Comparison of ENCODE assay signal across 21 cellular contexts in the genomic region with DNA sequence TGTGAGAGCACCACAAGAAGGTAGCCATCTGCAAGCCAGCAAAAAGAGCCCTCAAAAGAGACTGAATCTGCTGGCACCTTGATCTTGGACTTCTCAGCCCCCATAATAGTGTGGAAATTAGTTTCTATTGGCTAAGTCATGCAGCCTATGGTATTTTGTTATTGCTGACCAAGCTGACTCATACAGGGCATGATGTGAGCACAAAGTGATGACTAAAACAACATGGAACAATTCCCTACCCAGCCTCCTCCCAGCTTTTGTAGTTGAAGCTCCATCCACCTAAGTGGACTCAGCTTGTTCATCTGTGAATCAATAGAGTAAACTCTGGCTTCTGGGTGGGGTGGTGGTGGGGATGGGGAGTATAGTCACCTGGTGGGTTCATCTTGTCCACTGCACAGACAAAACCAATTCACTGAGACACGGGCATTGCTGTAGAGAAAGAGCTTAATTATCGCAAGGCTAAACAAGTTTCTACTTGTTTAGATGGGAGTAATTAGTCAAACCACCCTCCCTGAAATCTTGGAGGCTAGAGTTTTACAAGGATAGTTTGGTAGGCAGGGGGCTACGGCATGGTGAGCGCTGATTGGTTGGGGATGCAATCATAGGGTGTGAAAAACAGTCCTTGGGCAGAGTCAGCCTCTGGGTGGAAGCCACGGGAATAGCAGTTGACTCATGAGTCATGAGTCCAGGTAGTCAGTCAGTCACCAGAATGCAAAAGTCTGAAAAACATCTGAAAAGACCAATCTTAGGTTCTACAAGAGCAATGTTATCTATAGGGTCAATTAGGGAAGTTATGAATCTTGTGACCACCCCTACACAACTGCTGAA.
DNase-seq lines count a peak whose midpoint lies in the region; ATAC-seq, FAIRE-seq and TF ChIP-seq lines count a peak whose summit lies in the region.
"Had no signal": no experiment of that assay in that cellular context is flagged by ENCODE, and none has a peak within 500 bp of the region (broad histone marks: within the 10 kb centered on the region; RNA-seq: fewer than 3 reads in every experiment).

No MANE protein-coding gene starts in this region.

- no peaks in the 10 kb centered on the region for H3K79me2 ChIP-seq in HepG2 (ENCODE audit: insufficient read depth, low read length)

- POLR2A ChIA-PET in HepG2 (lab: Yijun Ruan, JAX): no interaction called here
- POLR2A ChIA-PET in RWPE1 (lab: Yijun Ruan, JAX; ENCODE audit: low non-redundant PET): no interaction called here

- in situ Hi-C loops in HepG2 (cut with HindIII; ENCODE audit: extremely low pct_ligation_motif_present, low pct_unique_long_range_greater_than_20kb): no loop called here

- WGBS in HepG2 (ENCODE audit: low lambda C conversion rate): 13% methylated on average over 5 of the region's 5 CpGs
- 81% methylated on average over 5 of the region's 5 CpGs for WGBS in right lobe of liver (ENCODE audit: insufficient coverage, low coverage, low lambda C conversion rate, missing lambda C conversion rate)

- FAIRE-seq in HepG2 (lab: Jason Lieb, UNC) (no peak), urothelium cell line (lab: Jason Lieb, UNC) (no peak)
- FAIRE-seq: pancreas had no signal

- BruUV-seq in HepG2 (replicated peaks; lab: Mats Ljungman, UMichigan): no TSS peak

- H3K9me3 ChIP-seq in HepG2 (ENCODE audit: low read length) (no peaks in the 10 kb centered on the region), right lobe of liver (no peaks in the 10 kb centered on the region)
- H3K9me3 ChIP-seq: pancreas, testis had no signal

- TF ChIP-seq RAD21 in HepG2 (CRISPR knock-in tag; IDR thresholded peaks at IDR 0.05): no peak

- no peak for DNase-seq in HepG2 (ENCODE audit: low spot score)
- DNase-seq in right lobe of liver: no peak
- peak; percentile 29 for DNase-seq in RWPE1 (ENCODE audit: low spot score)
- DNase-seq in fibroblast of mammary gland (ENCODE audit: low read depth): peak; percentile 82
- peak; percentile 49 for DNase-seq in urothelium cell line (ENCODE audit: low spot score)
- no peak for DNase-seq in GM19240 (ENCODE audit: insufficient read length, low spot score)
- DNase-seq: ACHN; activated T-cell treated with anti-CD3 and anti-CD28 coated beads, Interleukin-2, amount 50 U/mL, for 72 hours; amniotic stem cell; Calu3; H9; islet precursor cell; NCI-H510A; pancreas; stimulated activated CD4-positive, alpha-beta T cell treated with anti-CD3 and anti-CD28 coated beads, Interleukin-15, amount 100 ng/mL, for 24 hours; T-helper 9 cell; testis had no signal

- no peak overlapping the region for H3K4me2 ChIP-seq in HepG2 (ENCODE audit: low read depth, low read length)

- no peaks in the 10 kb centered on the region for H4K20me1 ChIP-seq in HepG2 (ENCODE audit: insufficient read depth, low read length)

- no peaks in the 10 kb centered on the region for H3K36me3 ChIP-seq in HepG2 (replicated peaks in 1 of 2; ENCODE audit: control insufficient read depth in 1 of 2, insufficient read depth in 2 of 2, low read length in 2 of 2)
- no peaks in the 10 kb centered on the region for H3K36me3 ChIP-seq in right lobe of liver
- H3K36me3 ChIP-seq: pancreas had no signal

- ATAC-seq in HepG2 (no peak), right lobe of liver (no peak), GM19324 (IDR thresholded peaks at IDR 0.05; ENCODE audit: low FRiP score, unreplicated experiment) (no peak), HG03045 (IDR thresholded peaks at IDR 0.05; ENCODE audit: unreplicated experiment) (no peak)
- ATAC-seq: activated T-cell treated with anti-CD3 and anti-CD28 coated beads, Interleukin-2, amount 50 U/mL, for 72 hours; pancreas; Right ventricle myocardium inferior had no signal

- CTCF ChIA-PET in HepG2 (lab: Yijun Ruan, JAX; ENCODE audit: low intra/inter-chr PET ratio, low total read pairs): no interaction called here
- CTCF ChIA-PET in RWPE1 (lab: Yijun Ruan, JAX): interaction anchor here (1.0 kb wide), 1 partner anchor 402 kb away, joined by 3 read pairs; no protein-coding TSS in a partner anchor

- TF ChIP-seq POLR2A in HepG2 (IDR thresholded peaks at IDR 0.05; ENCODE audit: insufficient read depth in 1 of 2, low read depth in 2 of 2, low read length in 2 of 2) (no peak), right lobe of liver (IDR thresholded peaks at IDR 0.05) (no peak)

- no peak overlapping the region for H3K27ac ChIP-seq in HepG2 (ENCODE audit: extremely low read length, insufficient read depth, low read length)
- no peak overlapping the region for H3K27ac ChIP-seq in right lobe of liver
- no peak overlapping the region for H3K27ac ChIP-seq in RWPE1
- H3K27ac ChIP-seq: pancreas, testis had no signal

- H3K4me3 ChIP-seq in HepG2 (replicated peaks in 1 of 3; ENCODE audit: insufficient read depth in 1 of 3, low read depth in 2 of 3, low read length in 3 of 3) (no peak overlapping the region), right lobe of liver (no peak overlapping the region), fibroblast of mammary gland (ENCODE audit: control insufficient read depth, low read depth, low read length) (no peak overlapping the region)
- H3K4me3 ChIP-seq: dorsolateral prefrontal cortex, pancreas, testis had no signal

- H3K4me1 ChIP-seq in HepG2 (ENCODE audit: insufficient read depth, low read length) (no peaks in the 10 kb centered on the region), right lobe of liver (no peaks in the 10 kb centered on the region)
- H3K4me1 ChIP-seq: pancreas, testis had no signal

- no peak for TF ChIP-seq CTCF in HepG2 (CRISPR knock-in tag; IDR thresholded peaks at IDR 0.05)
- no peak for TF ChIP-seq CTCF in right lobe of liver (IDR thresholded peaks at IDR 0.05)
- TF ChIP-seq CTCF in RWPE1 (conservative IDR thresholded peaks at IDR 0.05; ENCODE audit: low read depth): no peak
- no peak for TF ChIP-seq CTCF in fibroblast of mammary gland (conservative IDR thresholded peaks at IDR 0.05; ENCODE audit: control insufficient read depth, insufficient read depth, low read depth, low read length)

- no peak overlapping the region for H3K9ac ChIP-seq in HepG2 (ENCODE audit: insufficient read depth, low read depth, low read length)

- intact Hi-C loops in HepG2 (cut with micrococcal nuclease; ENCODE audit: unreplicated experiment): no loop called here
- intact Hi-C loops in right lobe of liver (cut with DNase I): no loop called here

- H3K27me3 ChIP-seq in HepG2 (ENCODE audit: control insufficient read depth in 1 of 2, insufficient read depth in 2 of 2, low read length in 2 of 2) (peaks cover 0 to 7% of the 10 kb centered on the region in 2 experiments; a peak in 3 of 5 replicates), right lobe of liver (no peaks in the 10 kb centered on the region)
- H3K27me3 ChIP-seq: dorsolateral prefrontal cortex, pancreas, testis had no signal

- TF ChIP-seq EP300 in HepG2 (IDR thresholded peaks at IDR 0.05; ENCODE audit: low read depth in 2 of 2, low read length in 2 of 2) (no peak), HepG2 (CRISPR knock-in tag; IDR thresholded peaks at IDR 0.05; ENCODE audit: borderline replicate concordance) (no peak)

- no peak overlapping the region for H2AFZ ChIP-seq in HepG2 (ENCODE audit: low read length)

TF ChIP-seq in HepG2, 621 proteins besides CTCF, POLR2A, EP300 and RAD21 (continues in another document):
- TF ChIP-seq MBD4 (IDR thresholded peaks at IDR 0.05; ENCODE audit: borderline replicate concordance, low read length) (no peak), ZNF597 (CRISPR knock-in tag; IDR thresholded peaks at IDR 0.05) (no peak), ZNF615 (CRISPR knock-in tag; IDR thresholded peaks at IDR 0.05; ENCODE audit: borderline replicate concordance) (no peak), PLRG1 (conservative IDR thresholded peaks at IDR 0.05) (no peak), MBNL3 (CRISPR knock-in tag; conservative IDR thresholded peaks at IDR 0.05) (no peak), ZNF513 (CRISPR knock-in tag; conservative IDR thresholded peaks at IDR 0.05) (no peak), KDM5B (CRISPR knock-in tag; IDR thresholded peaks at IDR 0.05; ENCODE audit: borderline replicate concordance) (no peak), STAT5B (CRISPR knock-in tag; IDR thresholded peaks at IDR 0.05) (no peak), FOSL2 (CRISPR knock-in tag; IDR thresholded peaks at IDR 0.05) (0 out of 2 replicates have a peak, but pooled peaks have one; percentile 15), ZNF343 (CRISPR knock-in tag; IDR thresholded peaks at IDR 0.05) (no peak), ZNF12 (CRISPR knock-in tag; IDR thresholded peaks at IDR 0.05) (0 out of 2 replicates have a peak, but pooled peaks have one; percentile 38), SIX1 (CRISPR knock-in tag; IDR thresholded peaks at IDR 0.05; ENCODE audit: borderline replicate concordance) (no peak)

Comparison
In these comparisons a context has a peak if more than half of its experiments do, and no peak if none do; other contexts are left out.
1. DNase-seq: peak in RWPE1 (single experiment), fibroblast of mammary gland (single experiment) and urothelium cell line (single experiment); none in HepG2 (single experiment), right lobe of liver (0 of 3) and GM19240 (single experiment).